ENCODE assay signal across 8 cellular contexts in the genomic region with DNA sequence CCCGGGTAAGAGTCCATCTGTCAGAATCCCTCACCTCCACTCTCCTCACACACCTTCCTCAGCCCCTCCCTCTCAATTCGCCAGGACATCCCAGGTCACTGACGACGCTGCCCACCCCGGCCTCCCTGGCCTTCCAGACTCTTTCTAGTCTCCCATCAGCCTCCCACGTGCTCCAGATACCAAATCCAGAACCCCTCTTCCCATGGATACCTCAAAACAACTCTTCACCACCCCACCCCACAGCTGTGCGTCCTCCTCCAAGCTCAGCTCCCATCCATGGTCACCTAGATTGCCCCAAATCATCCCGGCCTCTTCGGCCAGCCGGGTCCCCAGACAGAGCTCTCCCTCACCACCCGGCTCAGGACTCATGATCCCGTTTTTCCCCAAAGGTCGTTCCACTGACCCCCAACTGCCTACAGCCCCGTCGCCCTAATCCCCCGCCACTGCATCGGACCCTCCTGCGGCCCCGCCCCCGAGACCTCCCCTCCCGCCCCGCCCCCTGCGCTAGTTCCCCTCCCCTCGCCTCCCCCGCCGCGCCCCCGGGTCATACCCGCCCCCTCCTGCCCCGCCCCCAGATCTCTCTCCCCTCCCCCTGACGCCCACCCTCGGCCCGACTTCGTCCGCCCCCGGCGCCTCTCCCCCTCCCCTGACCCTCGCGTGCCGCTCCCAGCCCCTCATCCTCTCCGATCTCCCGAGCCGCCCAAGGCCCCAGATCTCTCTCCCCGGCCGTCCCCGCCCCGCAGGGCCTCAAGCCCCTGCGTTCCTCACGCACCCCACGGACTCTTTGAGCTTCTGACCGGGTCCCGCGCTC. TPM values are rescaled to one million over a fixed set of nuclear protein-coding genes. Genes with fewer than 3 reads are reported as not detected.
A peak's percentile ranks its signal among the peaks of the same experiment; 100 is the strongest.
DNase-seq lines count a peak whose midpoint lies in the region; ATAC-seq and TF ChIP-seq lines count a peak whose summit lies in the region.

No MANE protein-coding gene starts in this region.

- WGBS in prostate gland, result 4% methylated on average over 40 of the region's 53 CpGs

- H3K9me3 ChIP-seq in NT2/D1 (ENCODE audit: insufficient read depth, low read length), result no peaks in the 10 kb centered on the region
- no peaks in the 10 kb centered on the region for H3K9me3 ChIP-seq in cardiac muscle cell (ENCODE audit: low read depth)
- no peaks in the 10 kb centered on the region for H3K9me3 ChIP-seq in prostate gland

- no peak for TF ChIP-seq CTCF in cardiac muscle cell (IDR thresholded peaks at IDR 0.05; ENCODE audit: low read depth, low read length)
- no peak for TF ChIP-seq CTCF in prostate gland (IDR thresholded peaks at IDR 0.05)

- peaks cover 1% of the 10 kb centered on the region for H3K36me3 Mint-ChIP-seq in activated naive CD8-positive, alpha-beta T cell treated with anti-CD3 and anti-CD28 coated beads, Interleukin-2, amount 10 ng/mL, durations not matched to agents 7 days and 5 days

- peak overlapping the region; percentile 92 for H3K4me3 Mint-ChIP-seq in activated naive CD8-positive, alpha-beta T cell treated with anti-CD3 and anti-CD28 coated beads, Interleukin-2, amount 10 ng/mL, durations not matched to agents 7 days and 5 days

- peaks cover 24% of the 10 kb centered on the region for H3K4me1 ChIP-seq in NT2/D1 (ENCODE audit: insufficient read depth, insufficient read length)
- peaks cover 13% of the 10 kb centered on the region for H3K4me1 ChIP-seq in cardiac muscle cell (ENCODE audit: low read depth)
- peaks cover 17% of the 10 kb centered on the region for H3K4me1 ChIP-seq in prostate gland (replicated peaks)

- TF ChIP-seq POLR2A in prostate gland (IDR thresholded peaks at IDR 0.05), result no peak

- H3K27me3 ChIP-seq in NT2/D1 (ENCODE audit: insufficient read depth, insufficient read length) (no peaks in the 10 kb centered on the region), cardiac muscle cell (no peaks in the 10 kb centered on the region), prostate gland (replicated peaks; ENCODE audit: insufficient read depth) (no peaks in the 10 kb centered on the region)

- H3K9ac ChIP-seq in NT2/D1 (ENCODE audit: insufficient read length, low read depth), result peak overlapping the region; percentile 88

- peak overlapping the region; percentile 93 for H3K27ac Mint-ChIP-seq in activated naive CD8-positive, alpha-beta T cell treated with anti-CD3 and anti-CD28 coated beads, Interleukin-2, amount 10 ng/mL, durations not matched to agents 7 days and 5 days

- peak overlapping the region; percentile 100 for H3K27ac ChIP-seq in cardiac muscle cell
- peak overlapping the region; percentile 84 to 93 for H3K27ac ChIP-seq in prostate gland

- intact Hi-C loops in prostate gland (cut with DNase I), result loop anchor here (5.0 kb wide), 1 partner anchor 55 kb away; a partner anchor contains a TSS

- H3K9me3 Mint-ChIP-seq in activated naive CD8-positive, alpha-beta T cell treated with anti-CD3 and anti-CD28 coated beads, Interleukin-2, amount 10 ng/mL, durations not matched to agents 7 days and 5 days, result no peaks in the 10 kb centered on the region

- H3K4me3 ChIP-seq in NT2/D1 (ENCODE audit: insufficient read length, low read depth), result peak overlapping the region; percentile 80
- H3K4me3 ChIP-seq in cardiac muscle cell, result peak overlapping the region; percentile 100
- peak overlapping the region; percentile 74 to 88 for H3K4me3 ChIP-seq in prostate gland

- peak; percentile 21 for DNase-seq in GM04504 (ENCODE audit: low read depth)
- DNase-seq in NT2/D1 (ENCODE audit: low read depth, low spot score), result peak; percentile 55
- peak; percentile 53 for DNase-seq in activated naive CD8-positive, alpha-beta T cell treated with anti-CD3 and anti-CD28 coated beads, Interleukin-2, amount 10 ng/mL, durations not matched to agents 7 days and 5 days
- peak; percentile 82 for DNase-seq in cardiac muscle cell (ENCODE audit: low read depth in 1 of 2, low spot score in 1 of 2)
- DNase-seq in prostate gland (ENCODE audit: low spot score), result no peak
- DNase-seq in superior temporal gyrus (ENCODE audit: extremely low spot score), result no peak

- POLR2A ChIA-PET in activated naive CD8-positive, alpha-beta T cell treated with anti-CD3 and anti-CD28 coated beads, Interleukin-2, amount 10 ng/mL, durations not matched to agents 7 days and 5 days (lab: Charles Lee), result interaction anchor here (0.6 to 3.4 kb wide), 4 partner anchors 14 to 210 kb away, joined by 3 to 33 read pairs (median 4); a partner anchor contains a TSS

- H3K36me3 ChIP-seq in NT2/D1 (ENCODE audit: insufficient read depth, insufficient read length, low read length) (peaks cover 24% of the 10 kb centered on the region), cardiac muscle cell (peaks cover 16% of the 10 kb centered on the region), prostate gland (peaks cover 9 to 12% of the 10 kb centered on the region in 2 donors)

- peaks cover 15% of the 10 kb centered on the region for H3K4me1 Mint-ChIP-seq in activated naive CD8-positive, alpha-beta T cell treated with anti-CD3 and anti-CD28 coated beads, Interleukin-2, amount 10 ng/mL, durations not matched to agents 7 days and 5 days

- ATAC-seq in HG02678 (IDR thresholded peaks at IDR 0.05; ENCODE audit: unreplicated experiment) (peak; percentile 27), GM18520 (IDR thresholded peaks at IDR 0.05; ENCODE audit: unreplicated experiment) (no peak)
- ATAC-seq in activated naive CD8-positive, alpha-beta T cell treated with anti-CD3 and anti-CD28 coated beads, Interleukin-2, amount 10 ng/mL, durations not matched to agents 7 days and 5 days (ENCODE audit: low read depth), result peak; percentile 30

- no peaks in the 10 kb centered on the region for H3K27me3 Mint-ChIP-seq in activated naive CD8-positive, alpha-beta T cell treated with anti-CD3 and anti-CD28 coated beads, Interleukin-2, amount 10 ng/mL, durations not matched to agents 7 days and 5 days

RNA-seq across cellular contexts. Expression of a gene that starts 0.5 kb away (rescaled TPM):
- total RNA-seq in activated naive CD8-positive, alpha-beta T cell treated with anti-CD3 and anti-CD28 coated beads, Interleukin-2, amount 10 ng/mL, durations not matched to agents 7 days and 5 days, result 10 to 100 TPM; 50.0 to 56.7 TPM
- total RNA-seq in cardiac muscle cell (147 and 192 TPM in 2 replicates), prostate gland (100 to 1,000 TPM in 1 of 2 donors, 10 to 100 TPM in 1; 82.7 to 199 TPM)
- polyA plus RNA-seq in cardiac muscle cell, result 33.7 and 46.2 TPM in 2 replicates

RNA-seq across cellular contexts. Expression of a gene that starts 15.0 kb away (rescaled TPM):
- total RNA-seq in activated naive CD8-positive, alpha-beta T cell treated with anti-CD3 and anti-CD28 coated beads, Interleukin-2, amount 10 ng/mL, durations not matched to agents 7 days and 5 days, result 10 to 100 TPM; 56.5 to 58.0 TPM
- total RNA-seq in cardiac muscle cell, result 186 and 246 TPM in 2 replicates
- polyA plus RNA-seq in cardiac muscle cell, result 123 and 140 TPM in 2 replicates
- 10 to 100 TPM; 40.8 to 61.8 TPM for total RNA-seq in prostate gland

RNA-seq across cellular contexts. Expression of a gene that starts 54.6 kb away (rescaled TPM):
- total RNA-seq in activated naive CD8-positive, alpha-beta T cell treated with anti-CD3 and anti-CD28 coated beads, Interleukin-2, amount 10 ng/mL, durations not matched to agents 7 days and 5 days, result 10 to 100 TPM; 77.0 to 79.1 TPM
- total RNA-seq in cardiac muscle cell (15.3 and 20.0 TPM in 2 replicates), prostate gland (10 to 100 TPM; 13.0 to 18.1 TPM)
- 19.7 and 38.9 TPM in 2 replicates for polyA plus RNA-seq in cardiac muscle cell

RNA-seq across cellular contexts. Expression of a gene that starts 56.7 kb away (rescaled TPM):
- 10 to 100 TPM; 54.6 to 56.8 TPM for total RNA-seq in activated naive CD8-positive, alpha-beta T cell treated with anti-CD3 and anti-CD28 coated beads, Interleukin-2, amount 10 ng/mL, durations not matched to agents 7 days and 5 days
- total RNA-seq in cardiac muscle cell, result 87.2 and 97.9 TPM in 2 replicates
- polyA plus RNA-seq in cardiac muscle cell, result 92.6 and 92.8 TPM in 2 replicates
- total RNA-seq in prostate gland, result 10 to 100 TPM; 35.4 to 54.7 TPM

Comparison
In these comparisons a context has a peak if more than half of its experiments do, and no peak if none do; other contexts are left out.
1. DNase-seq: peak in GM04504 (single experiment), NT2/D1 (single experiment), activated naive CD8-positive, alpha-beta T cell treated with anti-CD3 and anti-CD28 coated beads, Interleukin-2, amount 10 ng/mL, durations not matched to agents 7 days and 5 days (single experiment) and cardiac muscle cell (2 of 2); none in prostate gland (single experiment) and superior temporal gyrus (single experiment).
2. Peak in every context shown above with its lines, with median percentiles within 50 percentile points of each other: H3K4me3 ChIP-seq.